In genomic region chr17:4074831-4075495, GRCh38 we compare ENCODE assay signal across 8 cellular contexts.
DNase-seq lines count a peak whose midpoint lies in the region; ATAC-seq and TF ChIP-seq lines count a peak whose summit lies in the region.

No MANE protein-coding gene starts in this region.

- H3K4me1 Mint-ChIP-seq in CD14-positive monocyte: peaks cover 15% of the 10 kb centered on the region
- no peaks in the 10 kb centered on the region for H3K4me1 Mint-ChIP-seq in MCF 10A (ENCODE audit: insufficient read depth, unreplicated experiment)

- POLR2A ChIA-PET in MCF 10A (lab: Yijun Ruan, JAX): interaction anchor here (0.6 to 0.9 kb wide), 3 partner anchors 17 to 327 kb away, joined by 3 read pairs; no protein-coding TSS in a partner anchor

- H3K36me3 Mint-ChIP-seq in CD14-positive monocyte: peaks cover 94% of the 10 kb centered on the region in 2 donors
- peaks cover 98% of the 10 kb centered on the region for H3K36me3 Mint-ChIP-seq in MCF 10A (ENCODE audit: insufficient read depth, unreplicated experiment)

- intact Hi-C loops in CD14-positive monocyte (cut with micrococcal nuclease): loop anchor here in 1 of 2 donors (10.0 kb wide), 1 partner anchor 230 kb away; the partner anchor contains the start of gene NCBP3
- intact Hi-C loops in MCF 10A (cut with micrococcal nuclease): loop anchor here (1.0 to 10.0 kb wide), 4 partner anchors 140 to 340 kb away; no protein-coding TSS in a partner anchor
- intact Hi-C loops in vagina (cut with DNase I): no loop called here

- TF ChIP-seq EP300 in tibial nerve (IDR thresholded peaks at IDR 0.05): no peak

- H3K9me3 Mint-ChIP-seq in CD14-positive monocyte (no peaks in the 10 kb centered on the region), MCF 10A (ENCODE audit: unreplicated experiment) (no peaks in the 10 kb centered on the region)

- BruUV-seq in MCF 10A (replicated peaks; lab: Mats Ljungman, UMichigan): no TSS peak

- TF ChIP-seq POLR2A in tibial nerve (IDR thresholded peaks at IDR 0.05): no peak
- TF ChIP-seq POLR2A in vagina (IDR thresholded peaks at IDR 0.05): no peak

- peaks cover 0 to 2% (median 0%) of the 10 kb centered on the region in 3 donors for H3K27me3 Mint-ChIP-seq in CD14-positive monocyte (ENCODE audit: low read depth in 3 of 3)
- no peaks in the 10 kb centered on the region for H3K27me3 Mint-ChIP-seq in MCF 10A (ENCODE audit: insufficient read depth, unreplicated experiment)

- DNase-seq in CD14-positive monocyte (ENCODE audit: low spot score) (no peak), GM13976 (ENCODE audit: low spot score) (peak; percentile 61), NCI-H226 (peak; percentile 20), MCF 10A (ENCODE audit: unreplicated experiment) (peak; percentile 71), kidney epithelial cell (ENCODE audit: low read depth) (peak; percentile 9), tibial nerve (ENCODE audit: low spot score in 2 of 2) (no peak), vagina (ENCODE audit: extremely low spot score in 2 of 2) (no peak)

- H3K27ac Mint-ChIP-seq in CD14-positive monocyte (peak overlapping the region; percentile 75 to 90 (median 85)), MCF 10A (ENCODE audit: low read depth, unreplicated experiment) (no peak overlapping the region)

- no peak overlapping the region for H3K27ac ChIP-seq in tibial nerve
- no peak overlapping the region for H3K27ac ChIP-seq in vagina

- no peaks in the 10 kb centered on the region for H3K27me3 ChIP-seq in kidney epithelial cell (ENCODE audit: control insufficient read depth, insufficient read depth, low read length)
- H3K27me3 ChIP-seq in tibial nerve: no peaks in the 10 kb centered on the region
- H3K27me3 ChIP-seq in vagina: no peaks in the 10 kb centered on the region

- peaks cover 3% of the 10 kb centered on the region for H3K36me3 ChIP-seq in kidney epithelial cell (ENCODE audit: control insufficient read depth, insufficient read depth, low read length)
- H3K36me3 ChIP-seq in tibial nerve: peaks cover 0 to 94% (median 16%) of the 10 kb centered on the region in 3 donors
- peaks cover 5 to 90% of the 10 kb centered on the region in 2 donors for H3K36me3 ChIP-seq in vagina

- H3K4me3 Mint-ChIP-seq in CD14-positive monocyte: peak overlapping the region in 1 of 2 donors; percentile 33
- no peak overlapping the region for H3K4me3 Mint-ChIP-seq in MCF 10A (ENCODE audit: unreplicated experiment)

- peak; percentile 61 for TF ChIP-seq CTCF in CD14-positive monocyte (IDR thresholded peaks at IDR 0.05)
- TF ChIP-seq CTCF in GM13976 (IDR thresholded peaks at IDR 0.05; ENCODE audit: borderline replicate concordance, control extremely low read depth, extremely low read depth, insufficient read depth, missing control alignments): peak; percentile 67
- TF ChIP-seq CTCF in MCF 10A (IDR thresholded peaks at IDR 0.05; ENCODE audit: unreplicated experiment): peak; percentile 58
- peak; percentile 67 for TF ChIP-seq CTCF in kidney epithelial cell (IDR thresholded peaks at IDR 0.05; ENCODE audit: insufficient read depth, low read length, poor library complexity, severe bottlenecking)
- TF ChIP-seq CTCF in tibial nerve (IDR thresholded peaks at IDR 0.05): peak; percentile 18 to 45 (median 30)
- TF ChIP-seq CTCF in vagina (IDR thresholded peaks at IDR 0.05): peak in 1 of 3 experiments; percentile 10

- peak; percentile 31 for ATAC-seq in HG02970 (IDR thresholded peaks at IDR 0.05; ENCODE audit: low FRiP score, unreplicated experiment)

- in situ Hi-C loops in GM13976 (cut with MboI; ENCODE audit: low sequenced_read_pairs, unreplicated experiment): no loop called here

- CTCF ChIA-PET in MCF 10A (lab: Yijun Ruan, JAX): interaction anchor here (0.6 to 3.7 kb wide), 18 partner anchors 8 to 338 kb away, joined by 3 to 29 read pairs (median 4); no protein-coding TSS in a partner anchor

- 74 to 80% methylated on average over 10 of the region's 10 CpGs for WGBS in tibial nerve, 2 donors

- no peaks in the 10 kb centered on the region for H3K4me1 ChIP-seq in tibial nerve
- no peaks in the 10 kb centered on the region for H3K4me1 ChIP-seq in vagina

- H3K9me3 ChIP-seq in tibial nerve (no peaks in the 10 kb centered on the region), vagina (no peaks in the 10 kb centered on the region)

- no peak overlapping the region for H3K4me3 ChIP-seq in kidney epithelial cell (ENCODE audit: low read depth, low read length)
- no peak overlapping the region for H3K4me3 ChIP-seq in tibial nerve
- H3K4me3 ChIP-seq in vagina: no peak overlapping the region

Comparison
In these comparisons a context has a peak if more than half of its experiments do, and no peak if none do; other contexts are left out.
1. DNase-seq: peak in GM13976 (single experiment), NCI-H226 (single experiment), MCF 10A (single experiment) and kidney epithelial cell (single experiment); none in CD14-positive monocyte (single experiment), tibial nerve (0 of 2) and vagina (0 of 2).